In the genomic region with DNA sequence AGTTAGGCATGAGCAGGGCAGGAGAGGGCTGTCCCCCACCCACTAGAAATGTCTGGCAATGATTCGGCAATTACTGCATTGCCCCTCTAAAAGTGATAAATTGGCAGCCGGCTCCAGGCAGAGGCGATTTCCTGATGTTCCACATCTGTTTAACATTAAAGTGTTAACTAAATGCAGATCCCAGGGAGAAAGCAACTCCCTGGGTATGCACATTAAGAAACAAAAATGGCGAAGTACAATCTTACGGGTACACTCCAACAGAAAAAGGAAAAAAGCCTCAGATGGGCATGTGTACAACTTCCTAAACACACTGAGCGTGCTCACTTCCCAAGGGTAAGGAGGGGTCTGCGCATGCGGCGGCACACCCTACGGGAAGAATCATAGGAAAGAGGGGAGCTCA, we compare ENCODE assay signal across 31 cellular contexts.
"Had no signal": no experiment of that assay in that cellular context is flagged by ENCODE, and none has a peak within 500 bp of the region (broad histone marks: within the 10 kb centered on the region; RNA-seq: fewer than 3 reads in every experiment).

No MANE protein-coding gene starts in this region.

- H3K36me3 ChIP-seq: ascending aorta, cardiac muscle cell, gastrocnemius medialis, spleen, vagina had no signal

- H3K4me1 ChIP-seq: ascending aorta, gastrocnemius medialis, spleen, testis, vagina had no signal

- ATAC-seq: activated CD4-positive, CD25-positive, alpha-beta regulatory T cell treated with anti-CD3 and anti-CD28 coated beads, Interleukin-2, amount 50 U/mL, for 24 hours; gastrocnemius medialis; left ventricle myocardium superior; naive thymus-derived CD4-positive, alpha-beta T cell; right cardiac atrium had no signal

- H3K27ac ChIP-seq: ascending aorta, cardiac muscle cell, coronary artery, dorsolateral prefrontal cortex, gastrocnemius medialis, spleen, testis, vagina, VCaP had no signal

- H3K27me3 ChIP-seq: ascending aorta, cardiac muscle cell, testis, vagina had no signal

- H3K27ac Mint-ChIP-seq: activated naive CD4-positive, alpha-beta T cell treated with anti-CD3 and anti-CD28 coated beads for 36 hours; activated naive CD8-positive, alpha-beta T cell treated with anti-CD3 and anti-CD28 coated beads for 36 hours; naive thymus-derived CD4-positive, alpha-beta T cell; T-helper 1 cell treated with Interleukin-12 subunit alpha and Interleukin-12 subunit beta and Interleukin-4 antibody, amounts not matched to agents 30 μg/mL and 1 μg/mL, for 36 hours had no signal

- DNase-seq: activated CD4-positive, alpha-beta T cell treated with anti-CD3 and anti-CD28 coated beads for 48 hours; activated CD4-positive, alpha-beta T cell treated with anti-CD3 and anti-CD28 coated beads, Interleukin-2, amount 50 U/mL, for 48 hours; activated CD8-positive, alpha-beta memory T cell treated with anti-CD3 and anti-CD28 coated beads for 24 hours; activated effector memory CD4-positive, alpha-beta T cell treated with Interleukin-2 at 50 U/mL for 16 hours; activated naive CD4-positive, alpha-beta T cell treated with anti-CD3 and anti-CD28 coated beads for 36 hours; activated naive CD8-positive, alpha-beta T cell treated with anti-CD3 and anti-CD28 coated beads for 36 hours; dorsolateral prefrontal cortex; effector memory CD4-positive, alpha-beta T cell; gastrocnemius medialis; glutamatergic neuron; islet precursor cell; left ventricle myocardium superior; midbrain; naive thymus-derived CD4-positive, alpha-beta T cell; occipital lobe; right cardiac atrium; spleen; stimulated activated naive CD4-positive, alpha-beta T cell treated with Interleukin-2 at 50 U/mL for 16 hours; SW 1271; T-helper 9 cell; testis; trophoblast cell had no signal

- H3K36me3 Mint-ChIP-seq: activated naive CD8-positive, alpha-beta T cell treated with anti-CD3 and anti-CD28 coated beads for 36 hours; brain; naive thymus-derived CD4-positive, alpha-beta T cell had no signal

- H3K9me3 Mint-ChIP-seq: activated naive CD4-positive, alpha-beta T cell treated with anti-CD3 and anti-CD28 coated beads for 36 hours; activated naive CD8-positive, alpha-beta T cell treated with anti-CD3 and anti-CD28 coated beads for 36 hours; brain; naive thymus-derived CD4-positive, alpha-beta T cell; neural crest cell; T-helper 1 cell treated with Interleukin-12 subunit alpha and Interleukin-12 subunit beta and Interleukin-4 antibody, amounts not matched to agents 30 μg/mL and 1 μg/mL, for 36 hours had no signal

- H3K4me3 ChIP-seq: ascending aorta, cardiac muscle cell, coronary artery, dorsolateral prefrontal cortex, gastrocnemius medialis, spleen, testis, vagina had no signal

- H3K4me1 Mint-ChIP-seq: activated naive CD8-positive, alpha-beta T cell treated with anti-CD3 and anti-CD28 coated beads for 36 hours; naive thymus-derived CD4-positive, alpha-beta T cell had no signal

- H3K27me3 Mint-ChIP-seq: brain had no signal

- H3K4me3 Mint-ChIP-seq: activated naive CD4-positive, alpha-beta T cell treated with anti-CD3 and anti-CD28 coated beads for 36 hours; activated naive CD8-positive, alpha-beta T cell treated with anti-CD3 and anti-CD28 coated beads for 36 hours; naive thymus-derived CD4-positive, alpha-beta T cell; neural crest cell; T-helper 1 cell treated with Interleukin-12 subunit alpha and Interleukin-12 subunit beta and Interleukin-4 antibody, amounts not matched to agents 30 μg/mL and 1 μg/mL, for 36 hours had no signal

- H3K9me3 ChIP-seq: ascending aorta, gastrocnemius medialis, spleen, testis, vagina had no signal
